ENCODE assay signal across 19 cellular contexts in genomic region chr3:50536471-50537180, GRCh38. TPM values are rescaled to one million over a fixed set of nuclear protein-coding genes. Genes with fewer than 3 reads are reported as not detected.
DNase-seq lines count a peak whose midpoint lies in the region; ATAC-seq, FAIRE-seq and TF ChIP-seq lines count a peak whose summit lies in the region.
"Had no signal": no experiment of that assay in that cellular context is flagged by ENCODE, and none has a peak within 500 bp of the region (broad histone marks: within the 10 kb centered on the region; RNA-seq: fewer than 3 reads in every experiment).

No MANE protein-coding gene starts in this region.

- H3K4me2 ChIP-seq in mammary epithelial cell (ENCODE audit: insufficient read depth, low read depth, low read length) (no peak overlapping the region), H1 (ENCODE audit: insufficient read depth in 1 of 2, low read depth in 2 of 2, low read length in 2 of 2) (no peak overlapping the region)
- H3K4me2 ChIP-seq: BLaER1, KMS-11 had no signal

- H3K36me3 ChIP-seq in mammary epithelial cell (ENCODE audit: insufficient read depth, low read length) (no peaks in the 10 kb centered on the region), breast epithelium (no peaks in the 10 kb centered on the region), H1 (ENCODE audit: control insufficient read depth in 2 of 4, insufficient read depth in 4 of 4, low read length in 3 of 4) (no peaks in the 10 kb centered on the region), thyroid gland (no peaks in the 10 kb centered on the region)
- H3K36me3 ChIP-seq: BLaER1 had no signal

- H3K27ac ChIP-seq in mammary epithelial cell (ENCODE audit: insufficient read depth, low read depth, low read length) (no peak overlapping the region), breast epithelium (no peak overlapping the region), H1 (ENCODE audit: low read depth, low read length) (no peak overlapping the region), thyroid gland (no peak overlapping the region)
- H3K27ac ChIP-seq: 22Rv1, BLaER1, KMS-11 had no signal

- TF ChIP-seq POLR2A in breast epithelium (IDR thresholded peaks at IDR 0.05), result no peak
- TF ChIP-seq POLR2A in H1 (IDR thresholded peaks at IDR 0.05; ENCODE audit: control extremely low read depth in 1 of 2, low read depth in 2 of 2, low read length in 2 of 2), result no peak
- TF ChIP-seq POLR2A in thyroid gland (IDR thresholded peaks at IDR 0.05), result no peak

- no peak overlapping the region for H3K27ac Mint-ChIP-seq in activated naive CD4-positive, alpha-beta T cell treated with anti-CD3 and anti-CD28 coated beads for 36 hours

- H3K9me3 Mint-ChIP-seq in activated naive CD4-positive, alpha-beta T cell treated with anti-CD3 and anti-CD28 coated beads for 36 hours, result no peaks in the 10 kb centered on the region

- no peak overlapping the region for H3K23ac ChIP-seq in H1 (ENCODE audit: insufficient read length)

- dilution Hi-C loops in mammary epithelial cell (cut with HindIII; ENCODE audit: low sequenced_read_pairs), result loop anchor here (5.0 kb wide), 3 partner anchors 66 to 139 kb away; no protein-coding TSS in a partner anchor

- H2AFZ ChIP-seq in mammary epithelial cell (ENCODE audit: low read depth, low read length) (no peak overlapping the region), H1 (ENCODE audit: low read length) (no peak overlapping the region)

- H3K4me3 ChIP-seq in mammary epithelial cell (replicated peaks in 1 of 3; ENCODE audit: insufficient read depth in 1 of 3, low read depth in 2 of 3, low read length in 3 of 3), result no peak overlapping the region
- H3K4me3 ChIP-seq in breast epithelium, result no peak overlapping the region
- H3K4me3 ChIP-seq in H1 (ENCODE audit: extremely low read depth in 1 of 4, insufficient read depth in 2 of 4, low read depth in 3 of 4, low read length in 4 of 4), result no peak overlapping the region
- no peak overlapping the region for H3K4me3 ChIP-seq in thyroid gland (replicated peaks in 1 of 3)
- H3K4me3 ChIP-seq: BLaER1 had no signal

- no peak overlapping the region for H3K18ac ChIP-seq in H1 (ENCODE audit: extremely low read depth, low read length)

- in situ Hi-C loops in mammary epithelial cell (cut with MboI; ENCODE audit: low sequenced_read_pairs in 2 of 2), result no loop called here

- peak overlapping the region; percentile 68 for H4K91ac ChIP-seq in H1 (replicated peaks; ENCODE audit: insufficient read length, low read length)

- no peaks in the 10 kb centered on the region for H3K79me1 ChIP-seq in H1 (ENCODE audit: low read depth, low read length)

- peaks cover 9% of the 10 kb centered on the region for H3K4me1 ChIP-seq in mammary epithelial cell (ENCODE audit: insufficient read depth, low read length)
- H3K4me1 ChIP-seq in breast epithelium, result no peaks in the 10 kb centered on the region
- peaks cover 6 to 18% (median 12%) of the 10 kb centered on the region in 4 experiments for H3K4me1 ChIP-seq in H1 (replicated peaks in 1 of 4; ENCODE audit: control insufficient read depth in 3 of 4, insufficient read depth in 4 of 4, low read length in 3 of 4)
- H3K4me1 ChIP-seq in thyroid gland, result peaks cover 26 to 37% of the 10 kb centered on the region in 2 donors

- H3K79me2 ChIP-seq in mammary epithelial cell (ENCODE audit: insufficient read depth, low read length) (no peaks in the 10 kb centered on the region), H1 (ENCODE audit: control insufficient read depth in 1 of 2, insufficient read depth in 2 of 2, low read length in 2 of 2) (no peaks in the 10 kb centered on the region)

- H3K27me3 ChIP-seq in mammary epithelial cell (ENCODE audit: insufficient read depth, low read length), result peaks cover 4% of the 10 kb centered on the region
- H3K27me3 ChIP-seq in breast epithelium, result no peaks in the 10 kb centered on the region
- peaks cover 0 to 4% (median 2%) of the 10 kb centered on the region in 4 experiments; a peak in 2 of 7 replicates for H3K27me3 ChIP-seq in H1 (replicated peaks in 1 of 4; ENCODE audit: control insufficient read depth in 3 of 4, extremely low read depth in 1 of 4, insufficient read depth in 3 of 4, low read length in 3 of 4)
- H3K27me3 ChIP-seq in thyroid gland, result no peaks in the 10 kb centered on the region

- no peak overlapping the region for H2BK120ac ChIP-seq in H1 (replicated peaks; ENCODE audit: low read depth, low read length)

- POLR2A ChIA-PET in H1 (lab: Charles Lee; ENCODE audit: partially characterized antibody), result interaction anchor here (1.1 kb wide), 1 partner anchor 13 kb away, joined by 6 read pairs; no protein-coding TSS in a partner anchor

- no peak overlapping the region for H4K5ac ChIP-seq in H1 (ENCODE audit: insufficient read length, low read depth, low read length)

- BruUV-seq in mammary epithelial cell (replicated peaks; lab: Mats Ljungman, UMichigan), result no TSS peak

- TF ChIP-seq RAD21 in H1 (IDR thresholded peaks at IDR 0.05 in 1 of 2, conservative IDR thresholded peaks at IDR 0.05 in 1 of 2; ENCODE audit: low read depth in 2 of 2, low read length in 2 of 2), result no peak

- peak overlapping the region; percentile 32 for H2AK5ac ChIP-seq in H1 (ENCODE audit: low read depth, low read length)

- no peaks in the 10 kb centered on the region; the same call in 1 of the 2 replicates for H3K23me2 ChIP-seq in H1 (ENCODE audit: low read depth, low read length)

- H3K4ac ChIP-seq in H1 (replicated peaks; ENCODE audit: insufficient read length, low read depth, low read length), result no peak overlapping the region

- H3K14ac ChIP-seq in H1 (ENCODE audit: insufficient read length), result no peak overlapping the region

- no peaks in the 10 kb centered on the region for H3K36me3 Mint-ChIP-seq in activated naive CD4-positive, alpha-beta T cell treated with anti-CD3 and anti-CD28 coated beads for 36 hours (ENCODE audit: low read depth)

- H2BK15ac ChIP-seq in H1 (ENCODE audit: low read length), result peak overlapping the region; percentile 10

- FAIRE-seq in H1 (lab: Jason Lieb, UNC) (no peak), GM19239 (lab: Jason Lieb, UNC) (no peak)

- H4K20me1 ChIP-seq in mammary epithelial cell (ENCODE audit: insufficient read depth, low read length) (no peaks in the 10 kb centered on the region), H1 (replicated peaks in 1 of 2; ENCODE audit: control insufficient read depth in 1 of 2, insufficient read depth in 2 of 2, low read length in 2 of 2) (no peaks in the 10 kb centered on the region)

- peak; percentile 8 for DNase-seq in mammary epithelial cell
- DNase-seq in breast epithelium (ENCODE audit: low spot score in 2 of 2), result no peak
- DNase-seq in H1 (ENCODE audit: low read depth in 1 of 2, low spot score in 2 of 2), result no peak
- DNase-seq in left colon, result no peak
- DNase-seq in thyroid gland, result peak; percentile 34 to 43
- DNase-seq in activated naive CD4-positive, alpha-beta T cell treated with anti-CD3 and anti-CD28 coated beads for 36 hours, result no peak
- no peak for DNase-seq in LoVo (ENCODE audit: low spot score)
- no peak for DNase-seq in GM19239 (ENCODE audit: insufficient read length, low spot score)
- DNase-seq: MM.1S, NCI-H1105 treated with DMSO at 0.1 percent for 48 hours, NCI-H187 treated with DMSO at 0.1 percent for 48 hours, NCI-H2171 treated with DMSO at 0.1 percent for 48 hours, NCI-H510A treated with DMSO at 0.1 percent for 48 hours, Right ventricle myocardium superior had no signal

- CTCF ChIA-PET in mammary epithelial cell (lab: Charles Lee; ENCODE audit: low non-redundant PET), result no interaction called here
- CTCF ChIA-PET in H1 (lab: Charles Lee; ENCODE audit: partially characterized antibody), result interaction anchor here (0.8 to 24.6 kb wide), 11 partner anchors 13 to 167 kb away, joined by 3 to 473 read pairs (median 15); partner anchors contain the start of gene CACNA2D2
- CTCF ChIA-PET in activated naive CD4-positive, alpha-beta T cell treated with anti-CD3 and anti-CD28 coated beads for 36 hours (lab: Charles Lee), result interaction anchor here (0.8 to 2.2 kb wide), 3 partner anchors 13 to 80 kb away, joined by 3 to 5 read pairs (median 3); no protein-coding TSS in a partner anchor

- no peaks in the 10 kb centered on the region for H3K27me3 Mint-ChIP-seq in activated naive CD4-positive, alpha-beta T cell treated with anti-CD3 and anti-CD28 coated beads for 36 hours (ENCODE audit: low read depth)

- TF ChIP-seq CTCF in mammary epithelial cell (conservative IDR thresholded peaks at IDR 0.05 in 1 of 2, IDR thresholded peaks at IDR 0.05 in 1 of 2; ENCODE audit: extremely low read depth in 1 of 2, insufficient read depth in 1 of 2, low read depth in 1 of 2, low read length in 2 of 2), result no peak
- TF ChIP-seq CTCF in breast epithelium (IDR thresholded peaks at IDR 0.05), result no peak
- no peak for TF ChIP-seq CTCF in H1 (IDR thresholded peaks at IDR 0.05; ENCODE audit: control extremely low read depth in 1 of 3, insufficient read depth in 1 of 3, low read depth in 1 of 3, low read length in 3 of 3)
- TF ChIP-seq CTCF in thyroid gland (IDR thresholded peaks at IDR 0.05), result no peak

- no peak overlapping the region for H3K4me3 Mint-ChIP-seq in activated naive CD4-positive, alpha-beta T cell treated with anti-CD3 and anti-CD28 coated beads for 36 hours

- intact Hi-C loops in mammary epithelial cell (cut with micrococcal nuclease) (no loop called here), breast epithelium (cut with DNase I; ENCODE audit: low total_unique reads) (no loop called here), left colon (cut with DNase I, micrococcal nuclease) (loop anchor here in 1 of 2 donors (10.0 kb wide), 1 partner anchor 172 kb away; no protein-coding TSS in a partner anchor), thyroid gland (cut with DNase I) (no loop called here)
- intact Hi-C loops in activated naive CD4-positive, alpha-beta T cell treated with anti-CD3 and anti-CD28 coated beads for 36 hours (cut with micrococcal nuclease), result no loop called here

- 54% methylated on average over 4 of the region's 5 CpGs for WGBS in mammary epithelial cell (ENCODE audit: low coverage, missing lambda C conversion rate)
- 90% methylated on average over 3 of the region's 5 CpGs; no CpG with 5 or more reads in 1 of the 2 experiments for WGBS in H1 (ENCODE audit: extremely low coverage in 1 of 2, insufficient coverage in 1 of 2, insufficient read length in 1 of 2, insufficient replicate concordance in 2 of 2, low coverage in 1 of 2, low lambda C conversion rate in 2 of 2, missing lambda C conversion rate in 1 of 2), 2 experiments
- WGBS in thyroid gland, 2 donors, result 65 to 72% methylated on average over 5 of the region's 5 CpGs

- H2BK5ac ChIP-seq in H1 (ENCODE audit: low read depth, low read length), result peak overlapping the region; percentile 71

- H4K8ac ChIP-seq in H1 (ENCODE audit: extremely low read depth, insufficient read depth, low read length), result no peak overlapping the region

- H3K4me1 Mint-ChIP-seq in activated naive CD4-positive, alpha-beta T cell treated with anti-CD3 and anti-CD28 coated beads for 36 hours (ENCODE audit: low read depth), result no peaks in the 10 kb centered on the region

- H2BK20ac ChIP-seq in H1 (ENCODE audit: low read length), result no peak overlapping the region

- TF ChIP-seq EP300 in H1 (IDR thresholded peaks at IDR 0.05; ENCODE audit: borderline replicate concordance in 1 of 2, low read depth in 2 of 2, low read length in 2 of 2), result no peak

- no peak overlapping the region for H3K56ac ChIP-seq in H1 (replicated peaks; ENCODE audit: insufficient read length, low read depth, low read length)

- H3K9me3 ChIP-seq in mammary epithelial cell (replicated peaks; ENCODE audit: insufficient read depth, low read length) (no peaks in the 10 kb centered on the region), breast epithelium (no peaks in the 10 kb centered on the region), H1 (ENCODE audit: insufficient read depth in 2 of 2, low read depth in 1 of 2, low read length in 1 of 2) (no peaks in the 10 kb centered on the region), thyroid gland (no peaks in the 10 kb centered on the region)
- H3K9me3 ChIP-seq: BLaER1 had no signal

- peak overlapping the region; percentile 53; the same call in 1 of the 2 replicates for H2BK12ac ChIP-seq in H1 (ENCODE audit: low read depth, low read length)

- H3K9ac ChIP-seq in mammary epithelial cell (ENCODE audit: insufficient read depth, low read length), result no peak overlapping the region
- H3K9ac ChIP-seq in H1 (replicated peaks in 1 of 4; ENCODE audit: extremely low read depth in 1 of 4, low read depth in 3 of 4, low read length in 3 of 4), result no peak overlapping the region
- H3K9ac ChIP-seq: BLaER1, KMS-11 had no signal

- ATAC-seq in left colon, result peak; percentile 26
- ATAC-seq: HCT116, Panc1 had no signal

RNA-seq across cellular contexts. Expression of gene C3orf18, which starts 30.9 kb away (rescaled TPM):
- total RNA-seq in mammary epithelial cell (1 to 10 TPM in 1 of 2 donors, under 1 TPM in 1; 0.80 to 6.5 TPM), breast epithelium (10 to 100 TPM; 10.7 to 16.8 (median 15.1) TPM), left colon (1 to 10 TPM; 2.1 to 2.8 TPM), thyroid gland (10 to 100 TPM; 19.6 to 22.0 (median 20.3) TPM)
- polyA plus RNA-seq in mammary epithelial cell (2.1 TPM), H1 (2011; rRNA removed) (15.0 and 21.9 TPM in 2 replicates)
- not detected for polyA minus RNA-seq in mammary epithelial cell
- 7.5 and 8.2 TPM in 2 replicates for total RNA-seq in H1 (2021; fragmentation: NEBNext Ultra II Directional; extraction: Animal tissue kit (Norgen Biotek cat#: 25700))
- polyA plus RNA-seq in H1 (2011; cell fraction: cytosol; rRNA removed), result 15.7 TPM
- 25.8 TPM for polyA plus RNA-seq in H1 (2011; cell fraction: nucleus; rRNA removed)
- 7.4 to 15.9 TPM (median 11.4 TPM) in 4 replicates for polyA plus RNA-seq in H1 (2012, experiment 1 of 2)
- 6.3 TPM for polyA plus RNA-seq in H1 (2012, experiment 2 of 2)
- polyA plus RNA-seq in H1 (2013, experiment 1 of 2), result 4.8 TPM
- 3.9 TPM for polyA plus RNA-seq in H1 (2013, experiment 2 of 2)
- 12.0 and 13.5 TPM in 2 replicates for polyA minus RNA-seq in H1 (2011; rRNA and poly(A)+ RNA removed)
- polyA minus RNA-seq in H1 (2011; cell fraction: cytosol; rRNA and poly(A)+ RNA removed), result 5.3 TPM
- polyA minus RNA-seq in H1 (2011; cell fraction: nucleus; rRNA and poly(A)+ RNA removed), result 5.2 TPM
- 1 to 10 TPM; 3.1 to 3.8 TPM for total RNA-seq in activated naive CD4-positive, alpha-beta T cell treated with anti-CD3 and anti-CD28 coated beads for 36 hours

RNA-seq across cellular contexts. Expression of gene HEMK1, which starts 32.7 kb away (rescaled TPM):
- total RNA-seq in mammary epithelial cell (10 to 100 TPM; 14.2 to 23.1 TPM), breast epithelium (10 to 100 TPM in 1 of 3 donors, 1 to 10 TPM in 2; 6.1 to 10.7 (median 9.2) TPM), left colon (10 to 100 TPM; 21.9 to 24.8 TPM), thyroid gland (10 to 100 TPM; 13.9 to 20.8 (median 17.6) TPM)
- polyA plus RNA-seq in mammary epithelial cell (15.4 TPM), H1 (2011; rRNA removed) (10.6 and 13.4 TPM in 2 replicates)
- 8.5 TPM for polyA minus RNA-seq in mammary epithelial cell
- total RNA-seq in H1 (2021; fragmentation: NEBNext Ultra II Directional; extraction: Animal tissue kit (Norgen Biotek cat#: 25700)), result 9.6 and 9.7 TPM in 2 replicates
- 13.2 TPM for polyA plus RNA-seq in H1 (2011; cell fraction: cytosol; rRNA removed)
- polyA plus RNA-seq in H1 (2011; cell fraction: nucleus; rRNA removed), result 26.4 TPM
- polyA plus RNA-seq in H1 (2012, experiment 1 of 2), result 7.1 to 12.4 TPM (median 9.2 TPM) in 4 replicates
- polyA plus RNA-seq in H1 (2012, experiment 2 of 2), result 10.5 TPM
- polyA plus RNA-seq in H1 (2013, experiment 1 of 2), result 9.5 TPM
- 8.7 TPM for polyA plus RNA-seq in H1 (2013, experiment 2 of 2)
- polyA minus RNA-seq in H1 (2011; rRNA and poly(A)+ RNA removed), result 8.1 and 9.2 TPM in 2 replicates
- 3.8 TPM for polyA minus RNA-seq in H1 (2011; cell fraction: cytosol; rRNA and poly(A)+ RNA removed)
- polyA minus RNA-seq in H1 (2011; cell fraction: nucleus; rRNA and poly(A)+ RNA removed), result 18.3 TPM
- total RNA-seq in activated naive CD4-positive, alpha-beta T cell treated with anti-CD3 and anti-CD28 coated beads for 36 hours, result 10 to 100 TPM; 27.0 to 30.4 TPM

RNA-seq across cellular contexts. Expression of gene CACNA2D2, which starts 33.2 kb away (rescaled TPM):
- under 1 TPM in 1 of 2 donors, not detected in 1; 0.16 TPM for total RNA-seq in mammary epithelial cell
- polyA plus RNA-seq in mammary epithelial cell, result 0.03 TPM
- polyA minus RNA-seq in mammary epithelial cell, result not detected
- 1 to 10 TPM in 2 of 3 donors, under 1 TPM in 1; 0.80 to 2.0 (median 1.5) TPM for total RNA-seq in breast epithelium
- 14.0 and 14.1 TPM in 2 replicates for total RNA-seq in H1 (2021; fragmentation: NEBNext Ultra II Directional; extraction: Animal tissue kit (Norgen Biotek cat#: 25700))
- 24.9 and 25.0 TPM in 2 replicates for polyA plus RNA-seq in H1 (2011; rRNA removed)
- 14.3 TPM for polyA plus RNA-seq in H1 (2011; cell fraction: cytosol; rRNA removed)
- polyA plus RNA-seq in H1 (2011; cell fraction: nucleus; rRNA removed), result 43.9 TPM
- polyA plus RNA-seq in H1 (2012, experiment 1 of 2), result 16.0 to 28.5 TPM (median 22.8 TPM) in 4 replicates
- 13.3 TPM for polyA plus RNA-seq in H1 (2012, experiment 2 of 2)
- polyA plus RNA-seq in H1 (2013, experiment 1 of 2), result 16.1 TPM
- 13.8 TPM for polyA plus RNA-seq in H1 (2013, experiment 2 of 2)
- polyA minus RNA-seq in H1 (2011; rRNA and poly(A)+ RNA removed), result 16.8 and 18.9 TPM in 2 replicates
- 14.2 TPM for polyA minus RNA-seq in H1 (2011; cell fraction: cytosol; rRNA and poly(A)+ RNA removed)
- 9.4 TPM for polyA minus RNA-seq in H1 (2011; cell fraction: nucleus; rRNA and poly(A)+ RNA removed)
- total RNA-seq in left colon, result 1 to 10 TPM; 1.9 to 3.2 TPM
- 1 to 10 TPM; 1.5 to 3.3 (median 2.9) TPM for total RNA-seq in thyroid gland
- total RNA-seq in activated naive CD4-positive, alpha-beta T cell treated with anti-CD3 and anti-CD28 coated beads for 36 hours, result under 1 TPM; 0.89 to 0.95 TPM

Comparison
In these comparisons a context has a peak if more than half of its experiments do, and no peak if none do; other contexts are left out.
1. DNase-seq: peak in mammary epithelial cell (single experiment) and thyroid gland (2 of 2); none in breast epithelium (0 of 2), H1 (0 of 2), left colon (0 of 2), activated naive CD4-positive, alpha-beta T cell treated with anti-CD3 and anti-CD28 coated beads for 36 hours (single experiment), LoVo (single experiment) and GM19239 (single experiment).